ENCODE assay signal across 12 cellular contexts in genomic region chr2:6977095-6977777, GRCh38.
DNase-seq lines count a peak whose midpoint lies in the region; ATAC-seq and TF ChIP-seq lines count a peak whose summit lies in the region.
"Had no signal": no experiment of that assay in that cellular context is flagged by ENCODE, and none has a peak within 500 bp of the region (broad histone marks: within the 10 kb centered on the region; RNA-seq: fewer than 3 reads in every experiment).

No MANE protein-coding gene starts in this region.

- WGBS in upper lobe of left lung, 2 donors = 51 to 55% methylated on average over 9 of the region's 9 CpGs

- no peak overlapping the region for H3K27ac Mint-ChIP-seq in glutamatergic neuron (ENCODE audit: unreplicated experiment)
- H3K27ac Mint-ChIP-seq: activated naive CD8-positive, alpha-beta T cell treated with anti-CD3 and anti-CD28 coated beads, Interleukin-2, amount 10 ng/mL, durations not matched to agents 7 days and 5 days; IgD-negative memory B cell; naive B cell had no signal

- H3K9me3 ChIP-seq in upper lobe of left lung = no peaks in the 10 kb centered on the region

- no peaks in the 10 kb centered on the region for H3K27me3 ChIP-seq in upper lobe of left lung

- TF ChIP-seq CTCF in cardiac fibroblast (IDR thresholded peaks at IDR 0.05; ENCODE audit: low read depth, low read length) = no peak
- TF ChIP-seq CTCF in upper lobe of left lung (IDR thresholded peaks at IDR 0.05) = no peak
- no peak for TF ChIP-seq CTCF in glutamatergic neuron (IDR thresholded peaks at IDR 0.05; ENCODE audit: partially characterized antibody, unreplicated experiment)

- H3K4me1 ChIP-seq in upper lobe of left lung = peaks cover 9 to 23% (median 15%) of the 10 kb centered on the region in 4 donors

- H3K4me1 Mint-ChIP-seq in glutamatergic neuron (ENCODE audit: low read depth, unreplicated experiment) = peaks cover 2% of the 10 kb centered on the region
- H3K4me1 Mint-ChIP-seq: IgD-negative memory B cell, naive B cell had no signal

- H3K4me3 ChIP-seq in cardiac fibroblast (replicated peaks in 1 of 2; ENCODE audit: low read depth in 2 of 2, low read length in 2 of 2) (no peak overlapping the region), upper lobe of left lung (peak overlapping the region in 1 of 4 donors; percentile 2)

- H3K36me3 Mint-ChIP-seq in glutamatergic neuron (ENCODE audit: unreplicated experiment) = peaks cover 15% of the 10 kb centered on the region

- DNase-seq in NCI-H510A treated with DMSO at 0.1 percent for 48 hours (lab: John Stamatoyannopoulos, UW) (peak; percentile 50), NCI-H510A (lab: John Stamatoyannopoulos, UW) (no peak), cardiac fibroblast (ENCODE audit: low read depth in 2 of 2) (peak; percentile 22 to 80), left lobe of liver (ENCODE audit: low spot score) (no peak), upper lobe of left lung (peak; percentile 47 to 69), SIG-M5 (lab: John Stamatoyannopoulos, UW) (no peak), glutamatergic neuron (no peak)
- DNase-seq: activated naive CD8-positive, alpha-beta T cell treated with anti-CD3 and anti-CD28 coated beads, Interleukin-2, amount 10 ng/mL, durations not matched to agents 7 days and 5 days; naive B cell; stimulated activated CD4-positive, alpha-beta T cell treated with anti-CD3 and anti-CD28 coated beads, Interleukin-4, amount 100 ng/mL, for 24 hours had no signal

- no peak for TF ChIP-seq EP300 in upper lobe of left lung (IDR thresholded peaks at IDR 0.05)

- H3K36me3 ChIP-seq in upper lobe of left lung = no peaks in the 10 kb centered on the region

- H3K4me3 Mint-ChIP-seq in glutamatergic neuron (ENCODE audit: unreplicated experiment) = no peak overlapping the region
- H3K4me3 Mint-ChIP-seq: activated naive CD8-positive, alpha-beta T cell treated with anti-CD3 and anti-CD28 coated beads, Interleukin-2, amount 10 ng/mL, durations not matched to agents 7 days and 5 days; IgD-negative memory B cell; naive B cell had no signal

- TF ChIP-seq POLR2A in upper lobe of left lung (IDR thresholded peaks at IDR 0.05) = no peak

- H3K9me3 Mint-ChIP-seq in glutamatergic neuron (ENCODE audit: unreplicated experiment) = peaks cover 5% of the 10 kb centered on the region

- H3K27me3 Mint-ChIP-seq in glutamatergic neuron (ENCODE audit: unreplicated experiment) = no peaks in the 10 kb centered on the region
- H3K27me3 Mint-ChIP-seq: activated naive CD8-positive, alpha-beta T cell treated with anti-CD3 and anti-CD28 coated beads, Interleukin-2, amount 10 ng/mL, durations not matched to agents 7 days and 5 days; IgD-negative memory B cell; naive B cell had no signal

- ATAC-seq in left lobe of liver = peak; percentile 62
- ATAC-seq in upper lobe of left lung (ENCODE audit: low FRiP score in 2 of 2) = no peak
- ATAC-seq in HG02884 (IDR thresholded peaks at IDR 0.05; ENCODE audit: unreplicated experiment) = no peak

- peak overlapping the region in 3 of 4 donors; percentile 3 to 71 (median 62) for H3K27ac ChIP-seq in upper lobe of left lung

Comparison
In these comparisons a context has a peak if more than half of its experiments do, and no peak if none do; other contexts are left out.
1. DNase-seq: peak in NCI-H510A treated with DMSO at 0.1 percent for 48 hours (single experiment), cardiac fibroblast (2 of 2) and upper lobe of left lung (2 of 2); none in NCI-H510A (single experiment), left lobe of liver (single experiment), SIG-M5 (single experiment) and glutamatergic neuron (single experiment).